7 cellular contexts compared by ENCODE assay signal in genomic region chr10:61903991-61904350, GRCh38. TPM values are rescaled to one million over a fixed set of nuclear protein-coding genes. Genes with fewer than 3 reads are reported as not detected.
A peak's percentile ranks its signal among the peaks of the same experiment; 100 is the strongest.
DNase-seq lines count a peak whose midpoint lies in the region; ATAC-seq and TF ChIP-seq lines count a peak whose summit lies in the region.

No MANE protein-coding gene starts in this region.

- DNase-seq in H7 (no peak), RWPE1 (ENCODE audit: low spot score) (no peak), fibroblast of mammary gland (ENCODE audit: low read depth) (peak; percentile 34), renal cortical epithelial cell (ENCODE audit: low read depth) (peak; percentile 46), GM20000 (ENCODE audit: low spot score) (no peak)
- no peak for DNase-seq in effector CD8-positive, alpha-beta T cell (lab: John Stamatoyannopoulos, UW)

- no peak for TF ChIP-seq CTCF in RWPE1 (conservative IDR thresholded peaks at IDR 0.05; ENCODE audit: low read depth)
- TF ChIP-seq CTCF in fibroblast of mammary gland (conservative IDR thresholded peaks at IDR 0.05; ENCODE audit: control insufficient read depth, insufficient read depth, low read depth, low read length) = no peak
- no peak for TF ChIP-seq CTCF in GM20000 (IDR thresholded peaks at IDR 0.05; ENCODE audit: extremely low read depth, missing control alignments)

- H3K4me3 ChIP-seq in H7 (ENCODE audit: insufficient read depth, low read depth, low read length) (peak overlapping the region; percentile 58), fibroblast of mammary gland (ENCODE audit: control insufficient read depth, low read depth, low read length) (peak overlapping the region; percentile 93)

- CTCF ChIA-PET in RWPE1 (lab: Yijun Ruan, JAX) = interaction anchor here (0.6 kb wide), 2 partner anchors 145 to 147 kb away, joined by 3 to 4 read pairs; no protein-coding TSS in a partner anchor

- peaks cover 20% of the 10 kb centered on the region for H3K27me3 ChIP-seq in H7 (ENCODE audit: control insufficient read depth, insufficient read depth, low read length)

- H3K27ac ChIP-seq in RWPE1 = peak overlapping the region; percentile 99

- no peaks in the 10 kb centered on the region for H3K36me3 ChIP-seq in H7 (replicated peaks; ENCODE audit: control insufficient read depth, insufficient read depth, low read length)

- POLR2A ChIA-PET in RWPE1 (lab: Yijun Ruan, JAX; ENCODE audit: low non-redundant PET) = no interaction called here

- no peak for ATAC-seq in HG02840 (IDR thresholded peaks at IDR 0.05; ENCODE audit: low FRiP score, unreplicated experiment)

RNA-seq across cellular contexts. Expression of gene ARID5B, which starts 2.5 kb away (rescaled TPM):
- total RNA-seq in H7 (2014; rRNA removed; shearing (Covaris generic)) = 1.3 and 1.4 TPM in 2 replicates
- total RNA-seq in renal cortical epithelial cell = 12.2 and 53.9 TPM in 2 replicates

Comparison
In these comparisons a context has a peak if more than half of its experiments do, and no peak if none do; other contexts are left out.
1. DNase-seq: peak in fibroblast of mammary gland (single experiment) and renal cortical epithelial cell (single experiment); none in H7 (single experiment), RWPE1 (single experiment), GM20000 (single experiment) and effector CD8-positive, alpha-beta T cell (single experiment).